ENCODE assay signal across 10 cellular contexts in genomic region chr22:40714514-40714966, GRCh38. TPM values are rescaled to one million over a fixed set of nuclear protein-coding genes. Genes with fewer than 3 reads are reported as not detected.
DNase-seq lines count a peak whose midpoint lies in the region; ATAC-seq lines count a peak whose summit lies in the region.
"Had no signal": no experiment of that assay in that cellular context is flagged by ENCODE, and none has a peak within 500 bp of the region (broad histone marks: within the 10 kb centered on the region; RNA-seq: fewer than 3 reads in every experiment).

No MANE protein-coding gene starts in this region.

- no peak for ATAC-seq in activated T-cell treated with anti-CD3 and anti-CD28 coated beads, Interleukin-2, amount 50 U/mL, for 4 hours

- DNase-seq in NCI-H510A treated with DMSO at 0.1 percent for 48 hours (lab: John Stamatoyannopoulos, UW) (peak; percentile 47), NCI-H510A (lab: John Stamatoyannopoulos, UW) (no peak), inferior parietal cortex (ENCODE audit: extremely low spot score) (peak; percentile 50), superior temporal gyrus (ENCODE audit: extremely low spot score) (peak; percentile 62), GM03348 (ENCODE audit: low spot score) (no peak), GDM1 (lab: John Stamatoyannopoulos, UW) (no peak)
- no peak for DNase-seq in activated naive CD8-positive, alpha-beta T cell treated with anti-CD3 and anti-CD28 coated beads for 36 hours
- DNase-seq in activated T-cell treated with anti-CD3 and anti-CD28 coated beads, Interleukin-2, amount 50 U/mL, for 4 hours: no peak
- DNase-seq: left ventricle myocardium inferior had no signal

- H3K9me3 Mint-ChIP-seq in activated naive CD8-positive, alpha-beta T cell treated with anti-CD3 and anti-CD28 coated beads for 36 hours: no peaks in the 10 kb centered on the region
- H3K9me3 Mint-ChIP-seq in activated T-cell treated with anti-CD3 and anti-CD28 coated beads, Interleukin-2, amount 50 U/mL, for 4 hours: no peaks in the 10 kb centered on the region

- H3K27ac Mint-ChIP-seq in activated naive CD8-positive, alpha-beta T cell treated with anti-CD3 and anti-CD28 coated beads for 36 hours: no peak overlapping the region

- H3K27me3 Mint-ChIP-seq in activated naive CD8-positive, alpha-beta T cell treated with anti-CD3 and anti-CD28 coated beads for 36 hours: no peaks in the 10 kb centered on the region
- no peaks in the 10 kb centered on the region for H3K27me3 Mint-ChIP-seq in activated T-cell treated with anti-CD3 and anti-CD28 coated beads, Interleukin-2, amount 50 U/mL, for 4 hours (ENCODE audit: low read depth)

- peaks cover 2% of the 10 kb centered on the region for H3K36me3 Mint-ChIP-seq in activated naive CD8-positive, alpha-beta T cell treated with anti-CD3 and anti-CD28 coated beads for 36 hours
- no peaks in the 10 kb centered on the region for H3K36me3 Mint-ChIP-seq in activated T-cell treated with anti-CD3 and anti-CD28 coated beads, Interleukin-2, amount 50 U/mL, for 4 hours (ENCODE audit: insufficient read depth)

- peaks cover 18% of the 10 kb centered on the region for H3K4me1 Mint-ChIP-seq in activated naive CD8-positive, alpha-beta T cell treated with anti-CD3 and anti-CD28 coated beads for 36 hours
- H3K4me1 Mint-ChIP-seq in activated T-cell treated with anti-CD3 and anti-CD28 coated beads, Interleukin-2, amount 50 U/mL, for 4 hours (ENCODE audit: low read depth): peaks cover 22% of the 10 kb centered on the region

- peak overlapping the region; percentile 33 for H3K4me3 Mint-ChIP-seq in activated naive CD8-positive, alpha-beta T cell treated with anti-CD3 and anti-CD28 coated beads for 36 hours
- no peak overlapping the region for H3K4me3 Mint-ChIP-seq in activated T-cell treated with anti-CD3 and anti-CD28 coated beads, Interleukin-2, amount 50 U/mL, for 4 hours

RNA-seq across cellular contexts. Expression of gene MCHR1, which starts 35.3 kb away (rescaled TPM):
- not detected for total RNA-seq in activated naive CD8-positive, alpha-beta T cell treated with anti-CD3 and anti-CD28 coated beads for 36 hours
- not detected for total RNA-seq in activated T-cell treated with anti-CD3 and anti-CD28 coated beads, Interleukin-2, amount 50 U/mL, for 4 hours
- total RNA-seq: SJSA1 had no signal

Comparison
In these comparisons a context has a peak if more than half of its experiments do, and no peak if none do; other contexts are left out.
1. DNase-seq: peak in NCI-H510A treated with DMSO at 0.1 percent for 48 hours (single experiment), inferior parietal cortex (single experiment) and superior temporal gyrus (single experiment); none in NCI-H510A (single experiment), activated naive CD8-positive, alpha-beta T cell treated with anti-CD3 and anti-CD28 coated beads for 36 hours (single experiment), GM03348 (single experiment), activated T-cell treated with anti-CD3 and anti-CD28 coated beads, Interleukin-2, amount 50 U/mL, for 4 hours (single experiment) and GDM1 (single experiment).